8 cellular contexts compared by ENCODE assay signal in genomic region chr13:108227651-108228272, GRCh38. TPM values are rescaled to one million over a fixed set of nuclear protein-coding genes. Genes with fewer than 3 reads are reported as not detected.
DNase-seq lines count a peak whose midpoint lies in the region; ATAC-seq and TF ChIP-seq lines count a peak whose summit lies in the region.

No MANE protein-coding gene starts in this region.

- no peaks in the 10 kb centered on the region for H3K27me3 ChIP-seq in kidney epithelial cell (ENCODE audit: control insufficient read depth, insufficient read depth, low read length)

- H3K4me3 ChIP-seq in AG10803 (ENCODE audit: low read length) (no peak overlapping the region), kidney epithelial cell (ENCODE audit: low read depth, low read length) (no peak overlapping the region)

- intact Hi-C loops in posterior cingulate gyrus (cut with DNase I): loop anchor here (5.0 kb wide), 1 partner anchor 670 kb away; no protein-coding TSS in a partner anchor

- DNase-seq in AG10803 (ENCODE audit: low read depth): peak; percentile 40
- peak; percentile 64 for DNase-seq in NCI-H1105 treated with DMSO at 0.1 percent for 48 hours (lab: John Stamatoyannopoulos, UW)
- DNase-seq in amniotic stem cell (lab: John Stamatoyannopoulos, UW): peak; percentile 11
- DNase-seq in kidney epithelial cell (ENCODE audit: low read depth): no peak
- no peak for DNase-seq in posterior cingulate gyrus

- no peak for ATAC-seq in GM21786 (IDR thresholded peaks at IDR 0.05; ENCODE audit: unreplicated experiment)
- no peak for ATAC-seq in GM19452 (IDR thresholded peaks at IDR 0.05; ENCODE audit: unreplicated experiment)

- TF ChIP-seq CTCF in AG10803 (conservative IDR thresholded peaks at IDR 0.05; ENCODE audit: low read length) (peak; percentile 85), GM12872 (IDR thresholded peaks at IDR 0.05; ENCODE audit: insufficient read depth, low read depth, low read length) (peak; percentile 46; the same call in 2 of the 3 replicates), kidney epithelial cell (IDR thresholded peaks at IDR 0.05; ENCODE audit: insufficient read depth, low read length, poor library complexity, severe bottlenecking) (peak; percentile 70)

- H3K36me3 ChIP-seq in kidney epithelial cell (ENCODE audit: control insufficient read depth, insufficient read depth, low read length): no peaks in the 10 kb centered on the region

RNA-seq across cellular contexts. Expression of gene ABHD13, which starts 9.6 kb away (rescaled TPM):
- total RNA-seq in kidney epithelial cell: 8.5 and 9.9 TPM in 2 replicates

RNA-seq across cellular contexts. Expression of gene LIG4, which starts 12.4 kb away (rescaled TPM):
- total RNA-seq in kidney epithelial cell: 15.7 and 17.3 TPM in 2 replicates

RNA-seq across cellular contexts. Expression of gene TNFSF13B, which starts 41.8 kb away (rescaled TPM):
- 0.62 and 0.71 TPM in 2 replicates for total RNA-seq in kidney epithelial cell

Comparison
In these comparisons a context has a peak if more than half of its experiments do, and no peak if none do; other contexts are left out.
1. DNase-seq: peak in AG10803 (single experiment), NCI-H1105 treated with DMSO at 0.1 percent for 48 hours (single experiment) and amniotic stem cell (single experiment); none in kidney epithelial cell (single experiment) and posterior cingulate gyrus (0 of 10).
2. Peak in every context shown above with its lines, with median percentiles within 50 percentile points of each other: CTCF ChIP-seq.